ENCODE assay signal across 12 cellular contexts in genomic region chr3:81758275-81758674, GRCh38. TPM values are rescaled to one million over a fixed set of nuclear protein-coding genes. Genes with fewer than 3 reads are reported as not detected.
DNase-seq lines count a peak whose midpoint lies in the region; ATAC-seq, FAIRE-seq and TF ChIP-seq lines count a peak whose summit lies in the region.
"Had no signal": no experiment of that assay in that cellular context is flagged by ENCODE, and none has a peak within 500 bp of the region (broad histone marks: within the 10 kb centered on the region; RNA-seq: fewer than 3 reads in every experiment).

No MANE protein-coding gene starts in this region.

- H4K91ac ChIP-seq in mesenchymal stem cell (ENCODE audit: low read length): no peak overlapping the region

- no TSS peak for BruUV-seq in K562 (replicated peaks; lab: Mats Ljungman, UMichigan)

- H3K9ac ChIP-seq in K562 (ENCODE audit: insufficient read depth in 1 of 2, low read depth in 2 of 2, low read length in 2 of 2) (no peak overlapping the region), mesenchymal stem cell (ENCODE audit: low read length) (peak overlapping the region; percentile 96)

- DNase-seq in AG04449 (ENCODE audit: low read depth, low spot score): peak; percentile 24
- DNase-seq in GM03348 (ENCODE audit: low spot score): peak; percentile 36
- no peak for DNase-seq in K562 (ENCODE audit: extremely low read depth in 1 of 4, low spot score in 3 of 4)
- no peak for DNase-seq in mesenchymal stem cell
- DNase-seq in naive thymus-derived CD8-positive, alpha-beta T cell: no peak
- DNase-seq in foreskin melanocyte: no peak
- DNase-seq in ACHN: no peak
- DNase-seq in NCI-H2081 treated with DMSO at 0.1 percent for 48 hours (lab: John Stamatoyannopoulos, UW): no peak
- DNase-seq: NCI-H345; stimulated activated CD4-positive, alpha-beta T cell treated with anti-CD3 and anti-CD28 coated beads, Interleukin-2, amount 100 ng/mL, for 24 hours; WERI-Rb-1 had no signal

- POLR2A ChIA-PET in AG04449 (lab: Yijun Ruan, JAX): interaction anchor here (0.6 kb wide), 1 partner anchor 332 kb away, joined by 3 read pairs; no protein-coding TSS in a partner anchor
- POLR2A ChIA-PET in K562 (lab: Yijun Ruan, JAX): no interaction called here
- POLR2A ChIA-PET in naive thymus-derived CD8-positive, alpha-beta T cell (lab: Charles Lee): no interaction called here

- TF ChIP-seq POLR2A in K562 (conservative IDR thresholded peaks at IDR 0.05): no peak

- H3K4me1 ChIP-seq in K562 (replicated peaks in 1 of 2; ENCODE audit: control insufficient read depth in 2 of 2, insufficient read depth in 2 of 2, low read length in 2 of 2): peaks cover 3 to 12% of the 10 kb centered on the region in 2 experiments; a peak in 3 of 5 replicates
- no peaks in the 10 kb centered on the region for H3K4me1 ChIP-seq in mesenchymal stem cell (ENCODE audit: control insufficient read depth, insufficient read depth, low read depth, low read length)

- intact Hi-C loops in K562 (cut with micrococcal nuclease): no loop called here

- WGBS in K562 (ENCODE audit: insufficient coverage, low coverage, missing lambda C conversion rate): 92% methylated on average over 1 of the region's 1 CpG
- WGBS in mesenchymal stem cell: 100% methylated on average over 1 of the region's 1 CpG

- CTCF ChIA-PET in AG04449 (lab: Yijun Ruan, JAX): no interaction called here
- CTCF ChIA-PET in K562 (lab: Yijun Ruan, JAX; ENCODE audit: low intra/inter-chr PET ratio): no interaction called here

- H2AFZ ChIP-seq in K562 (ENCODE audit: low read depth, low read length) (no peak overlapping the region), mesenchymal stem cell (ENCODE audit: low read depth, low read length) (no peak overlapping the region)

- no peak overlapping the region for H3K14ac ChIP-seq in mesenchymal stem cell (ENCODE audit: low read length in 2 of 2)

- H3K4me3 Mint-ChIP-seq in naive thymus-derived CD8-positive, alpha-beta T cell: no peak overlapping the region
- H3K4me3 Mint-ChIP-seq: activated T-helper 1 cell treated with anti-CD3 and anti-CD28 coated beads, Interleukin-12 subunit alpha, Interleukin-12 subunit beta, Interleukin-2, Interleukin-4 antibody, amounts not matched to agents 30 ng/mL and 10 ng/mL and 1 ng/mL, durations not matched to agents 14 hours and 24 hours and 36 hours had no signal

- no peak overlapping the region for H3K27ac ChIP-seq in K562 (ENCODE audit: extremely low read depth, low read depth, low read length)
- H3K27ac ChIP-seq in mesenchymal stem cell (ENCODE audit: low read length, poor library complexity, severe bottlenecking): no peak overlapping the region
- H3K27ac ChIP-seq: WERI-Rb-1 had no signal

- TF ChIP-seq RAD21 in K562 (CRISPR knock-in tag; conservative IDR thresholded peaks at IDR 0.05 in 1 of 2, IDR thresholded peaks at IDR 0.05 in 1 of 2): no peak

- H3K18ac ChIP-seq in mesenchymal stem cell (ENCODE audit: low read depth in 1 of 2, low read length in 2 of 2): no peak overlapping the region

- peaks cover 26% of the 10 kb centered on the region for H3K79me2 ChIP-seq in K562 (ENCODE audit: control insufficient read depth, insufficient read depth, low read length)

- H4K8ac ChIP-seq in mesenchymal stem cell (ENCODE audit: low read length): no peak overlapping the region

- H3K27me3 Mint-ChIP-seq in naive thymus-derived CD8-positive, alpha-beta T cell: no peaks in the 10 kb centered on the region

- peaks cover 10% of the 10 kb centered on the region for H3K79me1 ChIP-seq in mesenchymal stem cell (replicated peaks; ENCODE audit: low read length, poor library complexity, severe bottlenecking)

- H3K4me3 ChIP-seq in AG04449 (ENCODE audit: low read depth, low read length) (no peak overlapping the region), K562 (no peak overlapping the region), mesenchymal stem cell (ENCODE audit: insufficient read depth in 1 of 2, low read depth in 1 of 2, low read length in 2 of 2) (peak overlapping the region in 1 of 2 experiments; percentile 83)

- no peak overlapping the region for H2BK120ac ChIP-seq in mesenchymal stem cell (ENCODE audit: low read depth, low read length)

- in situ Hi-C loops in K562 (cut with MboI): no loop called here
- in situ Hi-C loops in ACHN (cut with HindIII; ENCODE audit: low pct_ligation_motif_present, low pct_unique_long_range_greater_than_20kb, low sequenced_read_pairs): no loop called here

- H3K9me3 ChIP-seq in K562 (replicated peaks; ENCODE audit: control insufficient read depth, insufficient read depth, low read depth, low read length) (no peaks in the 10 kb centered on the region), mesenchymal stem cell (ENCODE audit: control insufficient read depth, low read length) (peaks cover 11% of the 10 kb centered on the region)

- ATAC-seq in K562: no peak
- no peak for ATAC-seq in naive thymus-derived CD8-positive, alpha-beta T cell

- H3K4me1 Mint-ChIP-seq in naive thymus-derived CD8-positive, alpha-beta T cell: peaks cover 16 to 28% (median 18%) of the 10 kb centered on the region in 4 donors

- no peak for FAIRE-seq in K562 (lab: Jason Lieb, UNC)

- TF ChIP-seq CTCF in AG04449 (IDR thresholded peaks at IDR 0.05; ENCODE audit: insufficient read depth, low read length, missing control alignments): no peak
- no peak for TF ChIP-seq CTCF in K562 (IDR thresholded peaks at IDR 0.05 in 2 of 3, conservative IDR thresholded peaks at IDR 0.05 in 1 of 3; ENCODE audit: insufficient read depth in 2 of 3, low read depth in 1 of 3, low read length in 3 of 3)

- no peak overlapping the region for H3K27ac Mint-ChIP-seq in naive thymus-derived CD8-positive, alpha-beta T cell
- H3K27ac Mint-ChIP-seq: activated T-helper 1 cell treated with anti-CD3 and anti-CD28 coated beads, Interleukin-12 subunit alpha, Interleukin-12 subunit beta, Interleukin-2, Interleukin-4 antibody, amounts not matched to agents 30 ng/mL and 10 ng/mL and 1 ng/mL, durations not matched to agents 14 hours and 24 hours and 36 hours had no signal

- H4K20me1 ChIP-seq in K562 (replicated peaks; ENCODE audit: control insufficient read depth, insufficient read depth, low read length): no peaks in the 10 kb centered on the region

- H3K9me3 Mint-ChIP-seq in naive thymus-derived CD8-positive, alpha-beta T cell: peaks cover 0 to 12% (median 6%) of the 10 kb centered on the region in 9 donors

- peaks cover 21% of the 10 kb centered on the region; the same call in 2 of the 3 replicates for H3K36me3 ChIP-seq in K562 (ENCODE audit: control insufficient read depth, insufficient read depth, low read length)
- H3K36me3 ChIP-seq in mesenchymal stem cell (ENCODE audit: control insufficient read depth in 1 of 2, insufficient read depth in 2 of 2, low read depth in 1 of 2, low read length in 2 of 2): peaks cover 0 to 49% of the 10 kb centered on the region in 2 experiments
- H3K36me3 ChIP-seq: WERI-Rb-1 had no signal

- no peak overlapping the region for H3K4ac ChIP-seq in mesenchymal stem cell (ENCODE audit: low read depth in 1 of 2, low read length in 2 of 2)

- no peak overlapping the region for H2BK12ac ChIP-seq in mesenchymal stem cell (ENCODE audit: low read length in 2 of 2)

- no peak overlapping the region for H2BK15ac ChIP-seq in mesenchymal stem cell (ENCODE audit: low read depth, poor library complexity, severe bottlenecking)

- peaks cover 5 to 33% (median 13%) of the 10 kb centered on the region in 3 donors for H3K36me3 Mint-ChIP-seq in naive thymus-derived CD8-positive, alpha-beta T cell

- no peaks in the 10 kb centered on the region for H3K27me3 ChIP-seq in K562 (ENCODE audit: control insufficient read depth in 2 of 2, insufficient read depth in 2 of 2, low read length in 2 of 2)
- no peaks in the 10 kb centered on the region for H3K27me3 ChIP-seq in mesenchymal stem cell (ENCODE audit: control insufficient read depth in 1 of 2, insufficient read depth in 1 of 2, low read length in 2 of 2)

- no peaks in the 10 kb centered on the region for H3K9me1 ChIP-seq in K562 (ENCODE audit: control insufficient read depth, insufficient read depth, low read length)

- H3K4me2 ChIP-seq in K562 (ENCODE audit: insufficient read depth, low read length) (no peak overlapping the region), mesenchymal stem cell (ENCODE audit: low read length, poor library complexity, severe bottlenecking) (no peak overlapping the region)

- H2AK5ac ChIP-seq in mesenchymal stem cell (ENCODE audit: low read length, severe bottlenecking): no peak overlapping the region

- no peak for TF ChIP-seq EP300 in K562 (IDR thresholded peaks at IDR 0.05; ENCODE audit: low read length)

- H2BK5ac ChIP-seq in mesenchymal stem cell (ENCODE audit: low read depth, low read length, poor library complexity, severe bottlenecking): no peak overlapping the region

- H3K23ac ChIP-seq in mesenchymal stem cell (ENCODE audit: low read length in 2 of 2): no peak overlapping the region

TF ChIP-seq in K562, 482 proteins besides CTCF, POLR2A, EP300 and RAD21 (continues in another document):
- no peak for TF ChIP-seq MTA2 (IDR thresholded peaks at IDR 0.05; ENCODE audit: low read depth)

RNA-seq across cellular contexts. Expression of gene GBE1, which starts 3.2 kb away (rescaled TPM):
- 23.8 and 50.0 TPM in 2 replicates for total RNA-seq in K562 (2011; cell fraction: chromatin; rRNA removed; ENCODE audit: low replicate concordance)
- total RNA-seq in K562 (2011; cell fraction: nucleolus; rRNA removed): 12.1 and 12.3 TPM in 2 replicates
- 17.7 and 23.6 TPM in 2 replicates for total RNA-seq in K562 (2011; cell fraction: nucleoplasm; rRNA removed)
- 8.1 and 9.4 TPM in 2 replicates for total RNA-seq in K562 (2014; rRNA removed)
- total RNA-seq in K562 (2014; rRNA removed; fragmentation: Illumina TruSeq; extraction: Trizol): 18.2 and 21.6 TPM in 2 replicates
- total RNA-seq in K562 (2015; rRNA removed; fragmentation: Illumina TruSeq; extraction: Trizol): 20.0 and 23.4 TPM in 2 replicates
- total RNA-seq in K562 (2021): 13.8 TPM in 2 replicates
- 15.6 and 25.6 TPM in 2 replicates for polyA plus RNA-seq in K562 (2011; rRNA removed)
- 5.0 and 10.7 TPM in 2 replicates for polyA plus RNA-seq in K562 (2011; cell fraction: cytosol; rRNA removed)
- 6.8 and 8.0 TPM in 2 replicates for polyA plus RNA-seq in K562 (2011; cell fraction: nucleus; rRNA removed)
- 12.7 and 21.1 TPM in 2 replicates for polyA plus RNA-seq in K562 (2012)
- polyA plus RNA-seq in K562 (2014; fragmentation: Illumina TruSeq; extraction: Trizol): 12.2 and 13.1 TPM in 2 replicates
- polyA plus RNA-seq in K562 (2014; fragmentation: Nextera tagmentation; extraction: Ambion mirVana): 1 to 10 TPM; 7.9 to 9.2 TPM
- 9.5 and 9.9 TPM in 2 replicates for polyA plus RNA-seq in K562 (2014; rRNA removed)
- 45.0 and 45.3 TPM in 2 replicates for polyA minus RNA-seq in K562 (2011; rRNA and poly(A)+ RNA removed)
- polyA minus RNA-seq in K562 (2011; cell fraction: cytosol; rRNA and poly(A)+ RNA removed): 10.6 and 12.1 TPM in 2 replicates
- polyA minus RNA-seq in K562 (2011; cell fraction: nucleus; rRNA and poly(A)+ RNA removed): 36.9 and 43.8 TPM in 2 replicates
- polyA plus RNA-seq in mesenchymal stem cell (2013, experiment 1 of 2): 18.4 TPM
- 18.6 TPM for polyA plus RNA-seq in mesenchymal stem cell (2013, experiment 2 of 2)
- 1 to 10 TPM; 8.9 to 9.0 TPM for total RNA-seq in naive thymus-derived CD8-positive, alpha-beta T cell
- 10 to 100 TPM in 1 of 3 donors, 1 to 10 TPM in 2; 9.8 to 10.4 (median 10.0) TPM for polyA plus RNA-seq in naive thymus-derived CD8-positive, alpha-beta T cell

Comparison
In these comparisons a context has a peak if more than half of its experiments do, and no peak if none do; other contexts are left out.
1. DNase-seq: peak in AG04449 (single experiment) and GM03348 (single experiment); none in K562 (0 of 4), mesenchymal stem cell (single experiment), naive thymus-derived CD8-positive, alpha-beta T cell (0 of 10), foreskin melanocyte (single experiment), ACHN (single experiment) and NCI-H2081 treated with DMSO at 0.1 percent for 48 hours (single experiment).